Comparison of ENCODE assay signal across 17 cellular contexts in the genomic region with DNA sequence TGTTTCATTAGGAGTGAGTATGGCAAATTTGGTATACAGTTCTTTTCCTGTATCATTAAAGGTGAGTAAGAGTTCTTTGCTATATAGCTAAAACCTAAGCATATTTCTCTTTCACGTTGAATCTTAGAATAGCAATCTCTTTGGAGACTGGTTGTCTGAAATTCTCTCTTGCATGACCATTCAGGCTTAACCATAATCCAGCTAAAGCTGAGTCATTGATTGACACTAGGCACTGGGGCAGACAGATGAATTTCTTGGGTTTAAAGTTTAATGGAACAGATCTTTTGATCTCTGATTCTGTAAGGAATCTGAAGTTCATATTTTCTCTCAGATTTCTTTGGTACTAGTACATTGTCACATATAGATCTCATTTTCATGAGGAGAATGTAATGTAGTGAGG.
"Had no signal": no experiment of that assay in that cellular context is flagged by ENCODE, and none has a peak within 500 bp of the region (broad histone marks: within the 10 kb centered on the region; RNA-seq: fewer than 3 reads in every experiment).

No MANE protein-coding gene starts in this region.

- FAIRE-seq: kidney had no signal

- ATAC-seq: activated T-cell treated with anti-CD3 and anti-CD28 coated beads, Interleukin-2, amount 50 U/mL, for 72 hours; gastroesophageal sphincter; natural killer cell had no signal

- DNase-seq: activated CD4-positive, alpha-beta T cell treated with anti-CD3 and anti-CD28 coated beads, Interleukin-2, amount 10 ng/mL, durations not matched to agents 7 days and 5 days; activated CD8-positive, alpha-beta memory T cell treated with anti-CD3 and anti-CD28 coated beads, Interleukin-2, amount 50 U/mL, for 48 hours; activated gamma-delta T cell treated with Interleukin-2 at 50 U/mL for 16 hours; activated naive CD8-positive, alpha-beta T cell treated with anti-CD3 and anti-CD28 coated beads for 36 hours; activated T-cell treated with anti-CD3 and anti-CD28 coated beads, Interleukin-2, amount 50 U/mL, for 72 hours; effector memory CD4-positive, alpha-beta T cell; kidney; mesendoderm; natural killer cell; nucleus accumbens; posterior cingulate gyrus; stimulated activated CD4-positive, alpha-beta T cell treated with anti-CD3 and anti-CD28 coated beads, Interleukin-4, amount 100 ng/mL, for 24 hours; stimulated activated naive CD4-positive, alpha-beta T cell treated with Interleukin-2 at 50 U/mL for 16 hours; substantia nigra; T-helper 2 cell; uterus had no signal
